In the genomic region with DNA sequence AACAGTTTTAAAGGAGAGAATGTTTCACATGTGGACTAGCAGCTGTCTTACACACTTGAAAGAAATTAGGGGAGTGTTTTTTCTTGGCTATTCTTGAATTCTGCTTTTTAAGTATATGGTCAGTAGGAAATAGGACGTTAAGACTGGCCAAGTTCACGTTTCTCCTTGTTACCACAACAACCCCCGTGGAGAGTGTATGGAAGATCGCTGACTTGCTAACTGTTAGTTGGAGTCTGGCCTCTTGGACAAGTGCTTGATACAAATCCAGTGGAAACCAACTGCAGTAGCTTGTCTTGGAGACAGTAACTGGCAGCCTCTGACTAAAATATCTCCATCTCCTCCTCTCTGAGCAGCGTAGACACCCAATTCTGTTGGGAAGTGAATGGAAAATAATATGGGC, we compare ENCODE assay signal across 1 cellular context.
TF ChIP-seq lines count a peak whose summit lies in the region.

No MANE protein-coding gene starts in this region.

TF ChIP-seq in HCT116, 20 proteins besides CTCF, POLR2A, EP300 and RAD21 (continued from another document):
- TF ChIP-seq, protein P1, sequence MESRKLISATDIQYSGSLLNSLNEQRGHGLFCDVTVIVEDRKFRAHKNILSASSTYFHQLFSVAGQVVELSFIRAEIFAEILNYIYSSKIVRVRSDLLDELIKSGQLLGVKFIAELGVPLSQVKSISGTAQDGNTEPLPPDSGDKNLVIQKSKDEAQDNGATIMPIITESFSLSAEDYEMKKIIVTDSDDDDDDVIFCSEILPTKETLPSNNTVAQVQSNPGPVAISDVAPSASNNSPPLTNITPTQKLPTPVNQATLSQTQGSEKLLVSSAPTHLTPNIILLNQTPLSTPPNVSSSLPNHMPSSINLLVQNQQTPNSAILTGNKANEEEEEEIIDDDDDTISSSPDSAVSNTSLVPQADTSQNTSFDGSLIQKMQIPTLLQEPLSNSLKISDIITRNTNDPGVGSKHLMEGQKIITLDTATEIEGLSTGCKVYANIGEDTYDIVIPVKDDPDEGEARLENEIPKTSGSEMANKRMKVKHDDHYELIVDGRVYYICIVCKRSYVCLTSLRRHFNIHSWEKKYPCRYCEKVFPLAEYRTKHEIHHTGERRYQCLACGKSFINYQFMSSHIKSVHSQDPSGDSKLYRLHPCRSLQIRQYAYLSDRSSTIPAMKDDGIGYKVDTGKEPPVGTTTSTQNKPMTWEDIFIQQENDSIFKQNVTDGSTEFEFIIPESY (IDR thresholded peaks at IDR 0.05; ENCODE audit: extremely low read depth, insufficient replicate concordance, low read length), result no peak
- TF ChIP-seq JUND (IDR thresholded peaks at IDR 0.05) (no peak; the same call in 1 of the 2 replicates), EGR1 (IDR thresholded peaks at IDR 0.05; ENCODE audit: low read depth) (no peak)
